Comparison of ENCODE assay signal across 8 cellular contexts in the genomic region with DNA sequence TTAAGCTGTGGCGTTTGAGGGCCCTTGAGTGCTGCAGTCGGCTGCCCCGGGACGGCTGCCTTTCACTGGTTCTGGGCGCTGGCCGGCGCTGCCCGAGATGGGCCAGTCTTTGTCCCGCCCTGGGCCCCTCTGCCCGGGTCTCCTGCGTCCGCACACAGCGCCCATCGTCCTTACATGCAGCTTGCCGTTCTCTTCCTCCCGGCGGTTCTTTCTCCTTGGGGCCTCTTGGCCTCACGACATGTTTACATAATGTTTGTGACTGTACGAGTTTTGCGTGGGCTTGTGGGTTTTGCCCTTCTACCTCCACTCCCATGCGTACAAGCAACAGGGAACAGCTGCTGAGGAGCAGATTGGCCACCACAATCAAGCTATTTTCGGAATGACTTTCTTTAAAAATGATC. TPM values are rescaled to one million over a fixed set of nuclear protein-coding genes. Genes with fewer than 3 reads are reported as not detected.
DNase-seq lines count a peak whose midpoint lies in the region; ATAC-seq lines count a peak whose summit lies in the region.

No MANE protein-coding gene starts in this region.

- peak overlapping the region; percentile 80 for H3K27ac ChIP-seq in cingulate gyrus (ENCODE audit: low read depth, low read length)

- DNase-seq in DMS53 treated with DMSO at 0.1 percent for 48 hours (lab: John Stamatoyannopoulos, UW; ENCODE audit: unreplicated experiment) (peak; percentile 48), T-helper 9 cell (peak; percentile 15), left lobe of liver (ENCODE audit: low spot score) (peak; percentile 71), middle frontal gyrus (ENCODE audit: extremely low spot score, low spot score) (no peak)
- peak; percentile 42 to 54 for DNase-seq in stimulated activated CD4-positive, alpha-beta T cell treated with anti-CD3 and anti-CD28 coated beads, Interleukin-2, amount 100 ng/mL, for 24 hours

- peak; percentile 22 for ATAC-seq in GM19467 (IDR thresholded peaks at IDR 0.05; ENCODE audit: unreplicated experiment)
- peak; percentile 18 for ATAC-seq in HG03521 (IDR thresholded peaks at IDR 0.05; ENCODE audit: unreplicated experiment)
- ATAC-seq in left lobe of liver, result peak; percentile 67

RNA-seq across cellular contexts. Expression of a gene that starts 0.6 kb away (rescaled TPM):
- 27.2 TPM for total RNA-seq in left lobe of liver
